18 cellular contexts compared by ENCODE assay signal in the genomic region with DNA sequence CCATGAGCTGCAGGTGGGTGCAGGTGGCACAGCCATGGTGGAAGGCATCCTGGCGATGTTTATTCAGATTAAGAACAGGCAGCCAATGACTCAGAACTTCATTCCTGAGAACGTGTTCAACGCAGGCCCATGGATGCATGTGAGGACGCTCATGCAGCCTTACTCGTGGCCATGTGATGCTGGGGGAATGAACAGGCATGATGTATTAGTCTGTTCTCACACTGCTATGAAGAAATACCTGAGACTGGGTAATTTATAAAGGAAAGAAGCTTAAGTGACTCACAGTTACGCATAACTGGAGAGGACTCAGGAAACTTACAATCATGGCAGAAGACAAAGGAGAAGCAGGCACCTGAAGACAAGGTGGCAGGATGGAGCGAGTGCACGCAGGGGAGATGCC.
DNase-seq lines count a peak whose midpoint lies in the region; ATAC-seq, FAIRE-seq and TF ChIP-seq lines count a peak whose summit lies in the region.
"Had no signal": no experiment of that assay in that cellular context is flagged by ENCODE, and none has a peak within 500 bp of the region (broad histone marks: within the 10 kb centered on the region; RNA-seq: fewer than 3 reads in every experiment).

No MANE protein-coding gene starts in this region.

- H3K36me3 Mint-ChIP-seq in activated T-helper 2 cell treated with anti-CD3 and anti-CD28 coated beads, Interferon-gamma antibody, Interleukin-2, Interleukin-4, amounts not matched to agents 10 μg/mL and 5 μg/mL and 100 μg/mL, durations not matched to agents 14 hours and 24 hours and 36 hours (ENCODE audit: low read depth): peaks cover 5% of the 10 kb centered on the region
- peaks cover 30% of the 10 kb centered on the region for H3K36me3 Mint-ChIP-seq in WTC11

- POLR2A ChIA-PET in WTC11 (lab: Charles Lee): no interaction called here
- POLR2A ChIA-PET in RWPE1 (lab: Yijun Ruan, JAX; ENCODE audit: low non-redundant PET): no interaction called here

- ATAC-seq in RWPE2 (ENCODE audit: low read depth) (peak; percentile 67), WTC11 (no peak)

- H3K4me1 ChIP-seq in RWPE2 (ENCODE audit: insufficient read depth, poor library complexity, severe bottlenecking): no peaks in the 10 kb centered on the region
- H3K4me1 ChIP-seq in kidney (ENCODE audit: control insufficient read depth in 1 of 2, insufficient read depth in 1 of 2, low read depth in 1 of 2, low read length in 2 of 2): no peaks in the 10 kb centered on the region

- H3K36me3 ChIP-seq in RWPE2 (ENCODE audit: low read depth) (no peaks in the 10 kb centered on the region), kidney (ENCODE audit: control insufficient read depth in 1 of 2, insufficient read depth in 2 of 2, low read length in 2 of 2) (no peaks in the 10 kb centered on the region)
- H3K36me3 ChIP-seq: BE2C had no signal

- no peaks in the 10 kb centered on the region for H3K27me3 ChIP-seq in RWPE2 (ENCODE audit: insufficient read depth, poor library complexity, severe bottlenecking)
- H3K27me3 ChIP-seq: BE2C had no signal

- H3K9me3 Mint-ChIP-seq in activated T-helper 2 cell treated with anti-CD3 and anti-CD28 coated beads, Interferon-gamma antibody, Interleukin-2, Interleukin-4, amounts not matched to agents 10 μg/mL and 5 μg/mL and 100 μg/mL, durations not matched to agents 14 hours and 24 hours and 36 hours: peaks cover 28% of the 10 kb centered on the region
- H3K9me3 Mint-ChIP-seq in WTC11: peaks cover 33% of the 10 kb centered on the region

- intact Hi-C loops in activated T-helper 2 cell treated with anti-CD3 and anti-CD28 coated beads, Interferon-gamma antibody, Interleukin-2, Interleukin-4, amounts not matched to agents 10 μg/mL and 5 μg/mL and 100 μg/mL, durations not matched to agents 14 hours and 24 hours and 36 hours (cut with micrococcal nuclease): no loop called here
- intact Hi-C loops in kidney (cut with DNase I): no loop called here

- H3K9ac ChIP-seq in kidney (ENCODE audit: low read length in 2 of 2): no peak overlapping the region

- peaks cover 2% of the 10 kb centered on the region for H3K27me3 Mint-ChIP-seq in activated T-helper 2 cell treated with anti-CD3 and anti-CD28 coated beads, Interferon-gamma antibody, Interleukin-2, Interleukin-4, amounts not matched to agents 10 μg/mL and 5 μg/mL and 100 μg/mL, durations not matched to agents 14 hours and 24 hours and 36 hours (ENCODE audit: low read depth)
- no peaks in the 10 kb centered on the region; the same call in 1 of the 2 replicates for H3K27me3 Mint-ChIP-seq in WTC11 (ENCODE audit: low read depth)

- DNase-seq in HT1080 (ENCODE audit: low read depth) (peak; percentile 13), RWPE2 (ENCODE audit: low spot score) (no peak), epithelial cell of prostate (ENCODE audit: low read depth, low spot score) (peak; percentile 71), kidney tubule cell (ENCODE audit: low spot score) (peak; percentile 90), WTC11 (ENCODE audit: low spot score) (no peak), RWPE1 (ENCODE audit: low spot score) (no peak), kidney (no peak)
- no peak for DNase-seq in activated T-helper 2 cell treated with anti-CD3 and anti-CD28 coated beads, Interferon-gamma antibody, Interleukin-2, Interleukin-4, amounts not matched to agents 10 μg/mL and 5 μg/mL and 100 μg/mL, durations not matched to agents 14 hours and 24 hours and 36 hours (ENCODE audit: low spot score)
- DNase-seq: ACHN; BE2C; C1 segment of cervical spinal cord; CD4-positive, CD25-positive, alpha-beta regulatory T cell; CD8-positive, alpha-beta memory T cell; COR-L47; GOT3; H9 had no signal

- H3K27ac ChIP-seq in RWPE2 (ENCODE audit: poor library complexity, severe bottlenecking) (no peak overlapping the region), epithelial cell of prostate (no peak overlapping the region), RWPE1 (no peak overlapping the region), kidney (ENCODE audit: low read depth in 2 of 2, low read length in 2 of 2) (no peak overlapping the region)

- TF ChIP-seq CTCF in RWPE2 (IDR thresholded peaks at IDR 0.05; ENCODE audit: poor library complexity, severe bottlenecking) (no peak), WTC11 (IDR thresholded peaks at IDR 0.05) (no peak), RWPE1 (conservative IDR thresholded peaks at IDR 0.05; ENCODE audit: low read depth) (no peak), kidney (IDR thresholded peaks at IDR 0.05; ENCODE audit: borderline replicate concordance, extremely low read depth, insufficient read depth) (no peak)

- FAIRE-seq in kidney (lab: Jason Lieb, UNC): no peak
- FAIRE-seq: G401.6, GM19239 had no signal

- no peak overlapping the region for H3K27ac Mint-ChIP-seq in activated T-helper 2 cell treated with anti-CD3 and anti-CD28 coated beads, Interferon-gamma antibody, Interleukin-2, Interleukin-4, amounts not matched to agents 10 μg/mL and 5 μg/mL and 100 μg/mL, durations not matched to agents 14 hours and 24 hours and 36 hours
- H3K27ac Mint-ChIP-seq in WTC11: no peak overlapping the region
- H3K27ac Mint-ChIP-seq: CD4-positive, CD25-positive, alpha-beta regulatory T cell; CD8-positive, alpha-beta memory T cell; H9 had no signal

- CTCF ChIA-PET in WTC11 (lab: Charles Lee) (no interaction called here), RWPE1 (lab: Yijun Ruan, JAX) (no interaction called here)

- H3K4me1 Mint-ChIP-seq in activated T-helper 2 cell treated with anti-CD3 and anti-CD28 coated beads, Interferon-gamma antibody, Interleukin-2, Interleukin-4, amounts not matched to agents 10 μg/mL and 5 μg/mL and 100 μg/mL, durations not matched to agents 14 hours and 24 hours and 36 hours (ENCODE audit: low read depth): no peaks in the 10 kb centered on the region
- H3K4me1 Mint-ChIP-seq in WTC11: no peaks in the 10 kb centered on the region
- H3K4me1 Mint-ChIP-seq: CD4-positive, CD25-positive, alpha-beta regulatory T cell; CD8-positive, alpha-beta memory T cell; H9 had no signal

- no peak overlapping the region for H3K4me3 ChIP-seq in RWPE2 (ENCODE audit: severe bottlenecking)
- H3K4me3 ChIP-seq in kidney (ENCODE audit: low read length in 2 of 2): no peak overlapping the region

- H3K9me3 ChIP-seq in RWPE2 (ENCODE audit: severe bottlenecking) (peaks cover 8% of the 10 kb centered on the region), kidney (ENCODE audit: control insufficient read depth in 1 of 2, low read length in 2 of 2) (peaks cover 0 to 18% of the 10 kb centered on the region in 2 donors)

- H3K4me3 Mint-ChIP-seq in activated T-helper 2 cell treated with anti-CD3 and anti-CD28 coated beads, Interferon-gamma antibody, Interleukin-2, Interleukin-4, amounts not matched to agents 10 μg/mL and 5 μg/mL and 100 μg/mL, durations not matched to agents 14 hours and 24 hours and 36 hours (ENCODE audit: low read depth): no peak overlapping the region
- H3K4me3 Mint-ChIP-seq in WTC11: no peak overlapping the region
- H3K4me3 Mint-ChIP-seq: CD4-positive, CD25-positive, alpha-beta regulatory T cell; CD8-positive, alpha-beta memory T cell; H9 had no signal

TF ChIP-seq in WTC11, 78 proteins besides CTCF, POLR2A, EP300 and RAD21:
- no peak for TF ChIP-seq NR2C2 (CRISPR knock-in tag; IDR thresholded peaks at IDR 0.05)
- TF ChIP-seq E2F4 (CRISPR knock-in tag; IDR thresholded peaks at IDR 0.05; ENCODE audit: borderline replicate concordance, low read depth): no peak
- no peak for TF ChIP-seq KAT7 (CRISPR knock-in tag; IDR thresholded peaks at IDR 0.05; ENCODE audit: borderline replicate concordance)
- no peak for TF ChIP-seq ZNF416 (CRISPR knock-in tag; IDR thresholded peaks at IDR 0.05)
- no peak for TF ChIP-seq ZNF232 (CRISPR knock-in tag; IDR thresholded peaks at IDR 0.05)

Comparison
In these comparisons a context has a peak if more than half of its experiments do, and no peak if none do; other contexts are left out.
1. DNase-seq: peak in HT1080 (single experiment), epithelial cell of prostate (single experiment) and kidney tubule cell (single experiment); none in RWPE2 (single experiment), activated T-helper 2 cell treated with anti-CD3 and anti-CD28 coated beads, Interferon-gamma antibody, Interleukin-2, Interleukin-4, amounts not matched to agents 10 μg/mL and 5 μg/mL and 100 μg/mL, durations not matched to agents 14 hours and 24 hours and 36 hours (single experiment), WTC11 (single experiment), RWPE1 (single experiment) and kidney (single experiment).